Comparison of ENCODE assay signal across 8 cellular contexts in the genomic region with DNA sequence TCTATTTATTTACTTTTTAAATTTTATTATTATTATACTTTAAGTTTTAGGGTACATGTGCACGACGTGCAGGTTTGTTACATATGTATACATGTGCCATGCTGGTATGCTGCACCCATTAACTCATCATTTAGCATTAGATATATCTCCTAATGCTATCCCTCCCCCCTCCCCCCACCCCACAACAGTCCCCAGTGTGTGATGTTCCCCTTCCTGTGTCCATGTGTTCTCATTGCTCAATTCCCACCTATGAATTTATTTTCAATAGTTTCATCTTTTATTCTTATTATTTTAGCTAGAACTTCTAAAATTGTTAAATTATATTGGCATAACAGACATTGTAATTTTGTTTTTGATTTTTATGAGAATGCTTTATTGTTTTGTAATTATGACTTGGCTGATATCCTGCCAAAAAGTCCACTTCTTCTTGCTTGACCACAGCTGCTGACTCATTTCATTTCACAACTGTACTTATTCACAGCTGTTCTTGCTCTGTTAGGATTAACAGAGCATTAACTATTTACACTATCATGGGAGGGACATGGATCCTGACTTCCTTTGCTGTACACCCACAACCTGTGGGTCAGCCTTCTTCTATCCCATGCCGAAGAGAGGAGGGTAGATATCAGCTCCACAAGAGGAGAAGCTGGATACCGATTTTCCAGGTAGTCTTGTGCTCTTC. TPM values are rescaled to one million over a fixed set of nuclear protein-coding genes. Genes with fewer than 3 reads are reported as not detected.
A peak's percentile ranks its signal among the peaks of the same experiment; 100 is the strongest.
DNase-seq lines count a peak whose midpoint lies in the region; ATAC-seq, FAIRE-seq and TF ChIP-seq lines count a peak whose summit lies in the region.
"Not testable (repeated sequence)": the region's sequence is repeated elsewhere in the genome, so short reads cannot be mapped to it uniquely, and the experiment has no call there.

No MANE protein-coding gene starts in this region.

- CTCF ChIA-PET in K562 (lab: Yijun Ruan, JAX; ENCODE audit: low intra/inter-chr PET ratio) = not testable (repeated sequence)

- POLR2A ChIA-PET in K562 (lab: Yijun Ruan, JAX) = interaction anchor here (0.7 kb wide), 1 partner anchor 200 kb away, joined by 4 read pairs; no protein-coding TSS in a partner anchor

- not testable (repeated sequence) for H3K36me3 ChIP-seq in K562 (ENCODE audit: control insufficient read depth, insufficient read depth, low read length); psoas muscle (ENCODE audit: insufficient read depth in 1 of 2, low read depth in 1 of 2)

- not testable (repeated sequence) for TF ChIP-seq EP300 in K562 (IDR thresholded peaks at IDR 0.05; ENCODE audit: low read length)

- not testable (repeated sequence) for H3K4me1 ChIP-seq in K562 (replicated peaks in 1 of 2; ENCODE audit: control insufficient read depth in 2 of 2, insufficient read depth in 2 of 2, low read length in 2 of 2); psoas muscle

- not testable (repeated sequence) for H3K79me2 ChIP-seq in K562 (ENCODE audit: control insufficient read depth, insufficient read depth, low read length)

- H3K4me3 Mint-ChIP-seq in IgD-negative memory B cell = peak overlapping the region in 3 of 4 donors; percentile 57 to 75 (median 65)

- peak overlapping the region; percentile 19 to 51 (median 51) for H3K27ac Mint-ChIP-seq in IgD-negative memory B cell

- not testable (repeated sequence) for H3K27me3 ChIP-seq in K562 (ENCODE audit: control insufficient read depth in 2 of 2, insufficient read depth in 2 of 2, low read length in 2 of 2); psoas muscle (ENCODE audit: insufficient read depth in 3 of 3, low read length in 2 of 3)

- not testable (repeated sequence) for H3K9ac ChIP-seq in K562 (ENCODE audit: insufficient read depth in 1 of 2, low read depth in 2 of 2, low read length in 2 of 2)

- not testable (repeated sequence) for H4K20me1 ChIP-seq in K562 (replicated peaks; ENCODE audit: control insufficient read depth, insufficient read depth, low read length)

- not testable (repeated sequence) for H3K27ac ChIP-seq in K562 (ENCODE audit: extremely low read depth, low read depth, low read length)
- peak overlapping the region; percentile 73 for H3K27ac ChIP-seq in psoas muscle

- TF ChIP-seq CTCF in K562 (IDR thresholded peaks at IDR 0.05 in 2 of 3, conservative IDR thresholded peaks at IDR 0.05 in 1 of 3; ENCODE audit: insufficient read depth in 2 of 3, low read depth in 1 of 3, low read length in 3 of 3); psoas muscle (IDR thresholded peaks at IDR 0.05): not testable (repeated sequence)

- not testable (repeated sequence) for H3K4me2 ChIP-seq in K562 (ENCODE audit: insufficient read depth, low read length)

- in situ Hi-C loops in K562 (cut with MboI) = loop anchor here (10.0 kb wide), 1 partner anchor 198 kb away; no protein-coding TSS in a partner anchor

- not testable (repeated sequence) for TF ChIP-seq RAD21 in K562 (CRISPR knock-in tag; conservative IDR thresholded peaks at IDR 0.05 in 1 of 2, IDR thresholded peaks at IDR 0.05 in 1 of 2)

- H2AFZ ChIP-seq in K562 (ENCODE audit: low read depth, low read length) = not testable (repeated sequence)

- not testable (repeated sequence) for H3K9me3 Mint-ChIP-seq in IgD-negative memory B cell

- 4% methylated on average over 4 of the region's 4 CpGs for WGBS in K562 (ENCODE audit: insufficient coverage, low coverage, missing lambda C conversion rate)
- WGBS in psoas muscle, 3 donors = 60 to 63% (median 61%) methylated on average over 4 of the region's 4 CpGs

- DNase-seq in Ammon's horn (ENCODE audit: low spot score) (peak; percentile 19), K562 (ENCODE audit: extremely low read depth in 1 of 4, low spot score in 3 of 4) (peak in 1 of 4 experiments; percentile 37)
- DNase-seq in left ventricle myocardium superior, psoas muscle: not testable (repeated sequence)

- not testable (repeated sequence) for H3K4me3 ChIP-seq in K562
- H3K4me3 ChIP-seq in psoas muscle = peak overlapping the region; percentile 43

- intact Hi-C loops in K562 (cut with micrococcal nuclease) (loop anchor here (10.0 kb wide), 1 partner anchor 1098 kb away; no protein-coding TSS in a partner anchor), psoas muscle (cut with DNase I) (loop anchor here (10.0 kb wide), 3 partner anchors 138 to 1428 kb away; no protein-coding TSS in a partner anchor)
- intact Hi-C loops in left ventricle myocardium superior (cut with micrococcal nuclease) = not testable (repeated sequence)

- not testable (repeated sequence) for TF ChIP-seq POLR2A in K562 (conservative IDR thresholded peaks at IDR 0.05)

- H3K27me3 Mint-ChIP-seq in IgD-negative memory B cell = not testable (repeated sequence)

- not testable (repeated sequence) for H3K9me1 ChIP-seq in K562 (ENCODE audit: control insufficient read depth, insufficient read depth, low read length)

- peaks cover 27 to 36% (median 29%) of the 10 kb centered on the region in 3 donors for H3K4me1 Mint-ChIP-seq in IgD-negative memory B cell

- FAIRE-seq in K562 (lab: Jason Lieb, UNC) = not testable (repeated sequence)

- not testable (repeated sequence) for H3K36me3 Mint-ChIP-seq in IgD-negative memory B cell

- H3K9me3 ChIP-seq in K562 (replicated peaks; ENCODE audit: control insufficient read depth, insufficient read depth, low read depth, low read length); psoas muscle: not testable (repeated sequence)

- ATAC-seq in GM18873 (IDR thresholded peaks at IDR 0.05; ENCODE audit: low FRiP score, unreplicated experiment) (peak; percentile 84), HG02763 (IDR thresholded peaks at IDR 0.05; ENCODE audit: unreplicated experiment) (peak; percentile 79), SK-N-SH treated with all-trans-retinoic acid at 6 μM for 48 hours (peak; percentile 50), left ventricle myocardium superior (peak; percentile 89), psoas muscle (peak; percentile 90 to 97 (median 95))
- ATAC-seq in K562 = not testable (repeated sequence)

- not testable (repeated sequence) for BruUV-seq in K562 (replicated peaks; lab: Mats Ljungman, UMichigan)

TF ChIP-seq in K562, 482 proteins besides CTCF, POLR2A, EP300 and RAD21 (continues in another document):
- TF ChIP-seq C11orf30 (IDR thresholded peaks at IDR 0.05; ENCODE audit: low read depth) (peak; percentile 29; the same call in 1 of the 2 replicates), NFE2 (IDR thresholded peaks at IDR 0.05; ENCODE audit: low read depth) (peak; percentile 76)

RNA-seq across cellular contexts. Expression of a gene that starts 25.5 kb away (rescaled TPM):
- polyA plus RNA-seq in IgD-negative memory B cell (0.05 TPM), K562 (2011; rRNA removed) (0.08 and 0.12 TPM in 2 replicates), K562 (2014; fragmentation: Illumina TruSeq; extraction: Trizol) (not detected in 2 replicates), K562 (2014; fragmentation: Nextera tagmentation; extraction: Ambion mirVana) (under 1 TPM; 0.03 TPM), K562 (2014; rRNA removed) (0.05 and 0.35 TPM in 2 replicates), psoas muscle (under 1 TPM; 0.01 to 0.04 (median 0.03) TPM)
- total RNA-seq in K562 (2011; cell fraction: chromatin; rRNA removed; ENCODE audit: low replicate concordance) = not detected in 2 replicates
- not detected in 2 replicates for total RNA-seq in K562 (2011; cell fraction: nucleolus; rRNA removed)
- not detected in 2 replicates for total RNA-seq in K562 (2011; cell fraction: nucleoplasm; rRNA removed)
- total RNA-seq in K562 (2014; rRNA removed) (not detected in 2 replicates), K562 (2014; rRNA removed; fragmentation: Illumina TruSeq; extraction: Trizol) (0.10 and 0.11 TPM in 2 replicates), K562 (2015; rRNA removed; fragmentation: Illumina TruSeq; extraction: Trizol) (0.04 and 0.08 TPM in 2 replicates), K562 (2021) (0.09 and 0.18 TPM in 2 replicates), left ventricle myocardium superior (not detected), psoas muscle (under 1 TPM in 1 of 4 donors, not detected in 3; 0.09 TPM)
- polyA plus RNA-seq in K562 (2011; cell fraction: cytosol; rRNA removed) = 0.01 TPM in 1 of 2 replicates, not detected in the other
- polyA plus RNA-seq in K562 (2011; cell fraction: nucleus; rRNA removed) = 0.06 and 0.07 TPM in 2 replicates
- polyA plus RNA-seq in K562 (2012) = 0.13 and 0.33 TPM in 2 replicates
- polyA minus RNA-seq in K562 (2011; rRNA and poly(A)+ RNA removed) = 0.18 and 0.21 TPM in 2 replicates
- polyA minus RNA-seq in K562 (2011; cell fraction: cytosol; rRNA and poly(A)+ RNA removed) = not detected in 2 replicates
- 0.13 and 0.44 TPM in 2 replicates for polyA minus RNA-seq in K562 (2011; cell fraction: nucleus; rRNA and poly(A)+ RNA removed)
